ENCODE assay signal across 9 cellular contexts in the genomic region with DNA sequence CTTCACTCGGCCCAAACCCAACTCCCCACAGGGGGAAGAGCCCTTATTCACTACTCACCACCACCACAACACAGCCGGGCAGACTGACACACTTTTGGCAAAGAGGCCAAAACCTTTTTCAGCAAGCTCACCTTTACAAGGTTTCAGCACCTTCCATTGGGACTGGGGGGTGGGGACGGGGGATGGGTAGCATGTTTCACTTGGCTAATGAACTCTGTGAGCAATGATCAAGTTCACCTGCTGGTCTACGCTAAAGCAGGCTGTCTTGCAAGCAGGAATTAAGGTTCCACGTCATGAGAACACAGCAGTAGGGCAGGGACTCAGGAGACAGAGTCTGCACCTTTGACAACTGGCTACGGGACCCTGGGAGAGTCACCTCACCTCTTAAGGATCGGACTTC. TPM values are rescaled to one million over a fixed set of nuclear protein-coding genes. Genes with fewer than 3 reads are reported as not detected.
A peak's percentile ranks its signal among the peaks of the same experiment; 100 is the strongest.
DNase-seq lines count a peak whose midpoint lies in the region; ATAC-seq and TF ChIP-seq lines count a peak whose summit lies in the region.
"Had no signal": no experiment of that assay in that cellular context is flagged by ENCODE, and none has a peak within 500 bp of the region (broad histone marks: within the 10 kb centered on the region; RNA-seq: fewer than 3 reads in every experiment).

No MANE protein-coding gene starts in this region.

- peak overlapping the region in 2 of 5 experiments; percentile 31 to 61 for H3K4me3 Mint-ChIP-seq in brain

- H3K27me3 ChIP-seq in OCI-LY3 (ENCODE audit: low read depth, low read length) (no peaks in the 10 kb centered on the region), lower lobe of right lung (ENCODE audit: low read depth) (no peaks in the 10 kb centered on the region), suprapubic skin (no peaks in the 10 kb centered on the region)

- H3K27me3 Mint-ChIP-seq in brain, result peaks cover 6% of the 10 kb centered on the region

- intact Hi-C loops in lower lobe of right lung (cut with DNase I), result no loop called here

- WGBS in suprapubic skin, result 41% methylated on average over 5 of the region's 7 CpGs

- peaks cover 30% of the 10 kb centered on the region for H4K20me1 ChIP-seq in OCI-LY3 (ENCODE audit: insufficient read depth, low read length)

- peaks cover 7% of the 10 kb centered on the region for H3K36me3 ChIP-seq in OCI-LY3 (replicated peaks; ENCODE audit: low read depth, low read length)
- no peaks in the 10 kb centered on the region for H3K36me3 ChIP-seq in lower lobe of right lung
- H3K36me3 ChIP-seq in suprapubic skin, result no peaks in the 10 kb centered on the region

- no peak for DNase-seq in lower lobe of right lung
- no peak for DNase-seq in suprapubic skin (ENCODE audit: low spot score in 2 of 2)
- no peak for DNase-seq in NCI-H1436 treated with DMSO at 0.1 percent for 48 hours (lab: John Stamatoyannopoulos, UW)
- no peak for DNase-seq in GM20000 (ENCODE audit: low spot score)
- no peak for DNase-seq in LoVo (ENCODE audit: low spot score)
- DNase-seq: NCI-H2029 treated with DMSO at 0.1 percent for 48 hours; stimulated activated CD4-positive, alpha-beta T cell treated with anti-CD3 and anti-CD28 coated beads, Interleukin-2, amount 100 ng/mL, for 48 hours had no signal

- no peak for TF ChIP-seq EP300 in suprapubic skin (IDR thresholded peaks at IDR 0.05)

- H3K4me3 ChIP-seq in OCI-LY3 (ENCODE audit: low read length) (no peak overlapping the region), lower lobe of right lung (no peak overlapping the region), suprapubic skin (no peak overlapping the region)

- H3K9me3 ChIP-seq in OCI-LY3 (ENCODE audit: insufficient read depth, low read length), result no peaks in the 10 kb centered on the region
- H3K9me3 ChIP-seq in lower lobe of right lung, result no peaks in the 10 kb centered on the region
- H3K9me3 ChIP-seq in suprapubic skin, result no peaks in the 10 kb centered on the region

- ATAC-seq in lower lobe of right lung, result no peak

- H2AFZ ChIP-seq in OCI-LY3 (ENCODE audit: low read depth, low read length), result no peak overlapping the region

- H3K9ac ChIP-seq in OCI-LY3 (ENCODE audit: low read length), result no peak overlapping the region

- peak overlapping the region; percentile 32; the same call in 1 of the 2 replicates for H3K4me2 ChIP-seq in OCI-LY3 (ENCODE audit: low read length)

- peaks cover 85% of the 10 kb centered on the region for H3K79me2 ChIP-seq in OCI-LY3 (ENCODE audit: low read length)

- peak overlapping the region; percentile 14 to 98 (median 73) for H3K27ac Mint-ChIP-seq in brain

- H3K36me3 Mint-ChIP-seq in brain, result peaks cover 15% of the 10 kb centered on the region

- TF ChIP-seq CTCF in OCI-LY3 (IDR thresholded peaks at IDR 0.05; ENCODE audit: low read depth, low read length) (no peak), brain (conservative IDR thresholded peaks at IDR 0.05) (no peak), lower lobe of right lung (IDR thresholded peaks at IDR 0.05) (no peak), suprapubic skin (IDR thresholded peaks at IDR 0.05) (no peak), GM20000 (IDR thresholded peaks at IDR 0.05; ENCODE audit: extremely low read depth, missing control alignments) (no peak)

- H3K27ac ChIP-seq in OCI-LY3 (ENCODE audit: low read length) (no peak overlapping the region), lower lobe of right lung (peak overlapping the region; percentile 64), suprapubic skin (peak overlapping the region; percentile 56)

- peaks cover 95% of the 10 kb centered on the region for H3K4me1 Mint-ChIP-seq in brain

- no peaks in the 10 kb centered on the region for H3K9me3 Mint-ChIP-seq in brain

- peaks cover 94% of the 10 kb centered on the region for H3K4me1 ChIP-seq in OCI-LY3 (ENCODE audit: low read length)
- H3K4me1 ChIP-seq in lower lobe of right lung, result peaks cover 100% of the 10 kb centered on the region
- H3K4me1 ChIP-seq in suprapubic skin, result peaks cover 100% of the 10 kb centered on the region

- TF ChIP-seq POLR2A in suprapubic skin (IDR thresholded peaks at IDR 0.05), result no peak

RNA-seq across cellular contexts. Expression of a gene that starts 7.0 kb away (rescaled TPM):
- polyA plus RNA-seq in brain (ENCODE audit: insufficient read depth, low read depth, low replicate concordance), result 25.9 TPM
- total RNA-seq in lower lobe of right lung (40.7 TPM), suprapubic skin (10 to 100 TPM; 63.5 to 75.5 (median 67.3) TPM)

RNA-seq across cellular contexts. Expression of a gene that starts 54.5 kb away (rescaled TPM):
- polyA plus RNA-seq in brain (ENCODE audit: insufficient read depth, low read depth, low replicate concordance), result 9.8 TPM
- total RNA-seq in lower lobe of right lung, result 14.1 TPM
- total RNA-seq in suprapubic skin, result 10 to 100 TPM; 11.4 to 23.8 (median 15.3) TPM
